8 cellular contexts compared by ENCODE assay signal in the genomic region with DNA sequence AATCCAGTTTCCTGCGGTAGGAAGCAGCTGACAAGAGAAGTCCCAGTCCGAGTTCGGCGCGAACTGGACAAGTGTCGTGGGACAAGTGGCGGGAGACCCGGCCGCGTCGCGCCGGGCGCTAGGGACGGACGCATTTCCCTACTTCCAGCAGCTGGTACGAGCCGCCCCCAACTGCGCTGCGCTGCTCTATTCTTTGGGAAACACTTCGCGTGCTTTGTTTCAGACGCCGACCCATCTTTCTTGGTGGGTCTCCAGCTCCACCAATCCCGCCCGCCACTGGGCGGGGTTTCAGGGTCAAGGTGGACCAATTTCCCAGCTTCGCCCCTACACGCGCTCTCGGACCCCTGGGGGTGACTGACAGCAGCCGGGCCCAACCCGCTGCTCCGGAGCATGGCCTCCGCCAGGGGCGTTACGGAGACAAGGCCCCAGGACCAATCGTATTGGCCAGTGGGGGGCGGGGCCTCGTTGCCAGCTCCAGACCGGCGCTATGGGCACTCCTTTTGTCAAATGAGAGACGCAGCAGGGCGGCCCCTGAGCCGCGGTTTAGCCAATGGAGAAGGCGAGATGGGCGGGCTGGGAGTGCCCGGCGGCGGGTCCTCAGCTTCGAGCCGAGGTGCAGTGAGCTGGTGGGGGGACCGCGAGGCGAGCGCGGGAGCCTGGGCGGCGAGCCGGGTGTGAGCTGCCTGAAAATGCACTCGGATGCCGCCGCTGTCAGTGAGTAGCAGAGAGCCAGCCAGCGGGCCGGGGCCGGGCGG. TPM values are rescaled to one million over a fixed set of nuclear protein-coding genes. Genes with fewer than 3 reads are reported as not detected.
DNase-seq lines count a peak whose midpoint lies in the region; ATAC-seq and TF ChIP-seq lines count a peak whose summit lies in the region.

A gene (plus strand): TSS at position 600 of the 755 bp plus-strand sequence. CDS start 90 bp downstream, at position 690.

- peak within 1 kb of the TSS; percentile 90 for H3K27ac ChIP-seq in suprapubic skin

- TF ChIP-seq POLR2A in GM10847 (IDR thresholded peaks at IDR 0.05; ENCODE audit: extremely low read depth, insufficient read length): peak; percentile 20
- peak in 1 of 2 donors; percentile 9 for TF ChIP-seq POLR2A in suprapubic skin (IDR thresholded peaks at IDR 0.05)

- no peaks in the 10 kb centered on the region for H3K9me3 ChIP-seq in suprapubic skin

- under 1% methylated on average over 45 of the region's 68 CpGs for WGBS in suprapubic skin

- no peaks in the 10 kb centered on the region for H3K9me3 Mint-ChIP-seq in activated naive CD4-positive, alpha-beta T cell treated with anti-CD3 and anti-CD28 coated beads, Interleukin-2, amount 50 U/mL, for 72 hours

- peak; percentile 94 for ATAC-seq in HG02610 (IDR thresholded peaks at IDR 0.05; ENCODE audit: unreplicated experiment)
- ATAC-seq in activated naive CD4-positive, alpha-beta T cell treated with anti-CD3 and anti-CD28 coated beads, Interleukin-2, amount 50 U/mL, for 72 hours: peak; percentile 89 to 94

- peaks cover 0 to 12% of the 10 kb centered on the region in 2 donors for H3K36me3 Mint-ChIP-seq in activated naive CD4-positive, alpha-beta T cell treated with anti-CD3 and anti-CD28 coated beads, Interleukin-2, amount 50 U/mL, for 72 hours

- peaks cover 9% of the 10 kb centered on the region for H3K4me1 ChIP-seq in suprapubic skin

- H3K4me3 ChIP-seq in suprapubic skin: peak within 1 kb of the TSS; percentile 83

- peak in 1 of 2 donors; percentile 43 for TF ChIP-seq CTCF in suprapubic skin (IDR thresholded peaks at IDR 0.05)

- no peaks in the 10 kb centered on the region for H3K36me3 ChIP-seq in suprapubic skin

- TF ChIP-seq EP300 in suprapubic skin (IDR thresholded peaks at IDR 0.05): no peak

- peak within 1 kb of the TSS; percentile 89 to 95 for H3K27ac Mint-ChIP-seq in activated naive CD4-positive, alpha-beta T cell treated with anti-CD3 and anti-CD28 coated beads, Interleukin-2, amount 50 U/mL, for 72 hours

- no peaks in the 10 kb centered on the region for H3K27me3 ChIP-seq in suprapubic skin

- DNase-seq in NCI-H1092 treated with DMSO at 0.1 percent for 48 hours (lab: John Stamatoyannopoulos, UW) (peak; percentile 98), SKM-1 (lab: John Stamatoyannopoulos, UW; ENCODE audit: unreplicated experiment) (peak; percentile 96), globus pallidus (ENCODE audit: low spot score) (peak; percentile 100), nucleus accumbens (lab: John Stamatoyannopoulos, UW) (peak; percentile 95 to 100 (median 99)), suprapubic skin (ENCODE audit: low spot score in 2 of 2) (peak; percentile 100)
- peak; percentile 97 to 99 for DNase-seq in activated naive CD4-positive, alpha-beta T cell treated with anti-CD3 and anti-CD28 coated beads, Interleukin-2, amount 50 U/mL, for 72 hours (ENCODE audit: low spot score in 2 of 2)

RNA-seq across cellular contexts. Expression of the gene that starts here (rescaled TPM):
- total RNA-seq in activated naive CD4-positive, alpha-beta T cell treated with anti-CD3 and anti-CD28 coated beads, Interleukin-2, amount 50 U/mL, for 72 hours: 10 to 100 TPM; 46.9 to 48.7 TPM
- 10 to 100 TPM; 15.4 to 35.6 (median 20.8) TPM for total RNA-seq in suprapubic skin

Comparison
In these comparisons a context has a peak if more than half of its experiments do, and no peak if none do; other contexts are left out.
1. Peak in every context shown above with its lines: DNase-seq, ATAC-seq, H3K4me3 ChIP-seq and H3K27ac ChIP-seq.